Comparison of ENCODE assay signal across 20 cellular contexts in the genomic region with DNA sequence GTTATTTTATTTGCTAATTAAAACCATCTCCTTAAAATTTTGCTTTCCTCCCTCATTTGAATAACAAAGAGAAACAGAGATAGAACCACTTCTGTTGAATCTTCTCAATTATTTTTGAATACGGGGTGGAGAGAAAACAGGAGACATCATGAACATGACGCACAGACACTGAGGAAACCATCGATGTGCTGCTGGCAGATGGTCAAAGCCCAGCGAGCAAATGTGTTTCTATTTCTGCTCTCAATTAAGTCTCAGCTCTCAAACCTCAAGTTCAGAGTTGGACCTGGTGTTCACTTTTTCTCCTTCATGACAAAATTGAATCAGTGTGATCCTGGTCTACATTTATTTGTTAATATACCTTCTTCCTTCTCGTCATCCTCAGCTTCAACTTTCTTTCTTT. TPM values are rescaled to one million over a fixed set of nuclear protein-coding genes. Genes with fewer than 3 reads are reported as not detected.
"Had no signal": no experiment of that assay in that cellular context is flagged by ENCODE, and none has a peak within 500 bp of the region (broad histone marks: within the 10 kb centered on the region; RNA-seq: fewer than 3 reads in every experiment).

No MANE protein-coding gene starts in this region.

- DNase-seq: activated B cell treated with CpG ODN at 0.5 μM for 24 hours; activated CD4-positive, alpha-beta T cell treated with anti-CD3 and anti-CD28 coated beads, Interleukin-2, amount 10 ng/mL, durations not matched to agents 7 days and 5 days; activated effector memory CD4-positive, alpha-beta T cell treated with Interleukin-2 at 50 U/mL for 16 hours; amniotic stem cell; body of pancreas; dermis blood vessel endothelial cell; endodermal cell; kidney; left ventricle myocardium superior; ovary; stimulated activated CD4-positive, alpha-beta T cell treated with anti-CD3 and anti-CD28 coated beads, Interleukin-4, amount 100 ng/mL, for 1 hour; T-helper 2 cell; testis; upper lobe of right lung had no signal

- H3K79me2 ChIP-seq: hepatocyte had no signal

- H3K4me2 ChIP-seq: hepatocyte had no signal

- H3K4me1 Mint-ChIP-seq: activated B cell treated with CpG ODN at 0.5 μM for 24 hours; activated CD4-positive, alpha-beta T cell treated with anti-CD3 and anti-CD28 coated beads, Interleukin-2, amount 10 ng/mL, durations not matched to agents 7 days and 5 days; activated naive CD4-positive, alpha-beta T cell treated with anti-CD3 and anti-CD28 coated beads, Interleukin-2, amount 50 U/mL, for 24 hours; central memory CD8-positive, alpha-beta T cell; endodermal cell; neural crest cell had no signal

- H3K4me1 ChIP-seq: body of pancreas, testis, upper lobe of right lung had no signal

- H3K36me3 ChIP-seq: ovary, upper lobe of right lung had no signal

- H3K27ac ChIP-seq: body of pancreas, hepatocyte, ovary, testis, upper lobe of right lung had no signal

- ATAC-seq: body of pancreas, left ventricle myocardium superior, upper lobe of right lung had no signal

- H3K36me3 Mint-ChIP-seq: activated naive CD4-positive, alpha-beta T cell treated with anti-CD3 and anti-CD28 coated beads, Interleukin-2, amount 50 U/mL, for 24 hours had no signal

- H3K27me3 ChIP-seq: body of pancreas, hepatocyte, ovary, testis had no signal

- H3K4me3 ChIP-seq: body of pancreas, hepatocyte, ovary, testis, upper lobe of right lung had no signal

- H3K27ac Mint-ChIP-seq: activated B cell treated with CpG ODN at 0.5 μM for 24 hours; activated CD4-positive, alpha-beta T cell treated with anti-CD3 and anti-CD28 coated beads, Interleukin-2, amount 10 ng/mL, durations not matched to agents 7 days and 5 days; activated naive CD4-positive, alpha-beta T cell treated with anti-CD3 and anti-CD28 coated beads, Interleukin-2, amount 50 U/mL, for 24 hours; endodermal cell; stimulated activated naive CD8-positive, alpha-beta T cell treated with anti-CD3 and anti-CD28 coated beads, Interleukin-15, Interleukin-2, amounts not matched to agents 100 ng/mL and 50 ng/mL, for 24 hours had no signal

- H3K9me3 Mint-ChIP-seq: central memory CD8-positive, alpha-beta T cell had no signal

- H2AFZ ChIP-seq: hepatocyte had no signal

- H3K4me3 Mint-ChIP-seq: activated B cell treated with CpG ODN at 0.5 μM for 24 hours; activated CD4-positive, alpha-beta T cell treated with anti-CD3 and anti-CD28 coated beads, Interleukin-2, amount 10 ng/mL, durations not matched to agents 7 days and 5 days; activated naive CD4-positive, alpha-beta T cell treated with anti-CD3 and anti-CD28 coated beads, Interleukin-2, amount 50 U/mL, for 24 hours; central memory CD8-positive, alpha-beta T cell; endodermal cell; neural crest cell; stimulated activated naive CD8-positive, alpha-beta T cell treated with anti-CD3 and anti-CD28 coated beads, Interleukin-15, Interleukin-2, amounts not matched to agents 100 ng/mL and 50 ng/mL, for 24 hours had no signal

- H3K9me3 ChIP-seq: body of pancreas, ovary, testis, upper lobe of right lung had no signal

RNA-seq across cellular contexts. Expression of gene TWIST2, which starts 36.1 kb away (rescaled TPM):
- total RNA-seq: activated B cell treated with CpG ODN at 0.5 μM for 24 hours; activated CD4-positive, alpha-beta T cell treated with anti-CD3 and anti-CD28 coated beads, Interleukin-2, amount 10 ng/mL, durations not matched to agents 7 days and 5 days; activated CD8-positive, alpha-beta memory T cell treated with anti-CD3 and anti-CD28 coated beads for 36 hours; dermis blood vessel endothelial cell had no signal
